14 cellular contexts compared by ENCODE assay signal in genomic region chr18:25467226-25468065, GRCh38.
DNase-seq lines count a peak whose midpoint lies in the region; ATAC-seq and TF ChIP-seq lines count a peak whose summit lies in the region.
"Had no signal": no experiment of that assay in that cellular context is flagged by ENCODE, and none has a peak within 500 bp of the region (broad histone marks: within the 10 kb centered on the region; RNA-seq: fewer than 3 reads in every experiment).

No MANE protein-coding gene starts in this region.

- no peaks in the 10 kb centered on the region for H3K9me3 Mint-ChIP-seq in nephron

- DNase-seq in AG09319 (ENCODE audit: extremely low read depth, low read depth) (peak; percentile 5), NCI-H524 (lab: John Stamatoyannopoulos, UW) (peak; percentile 77 to 87), coronary artery (ENCODE audit: low spot score) (no peak), HEK293T (ENCODE audit: extremely low spot score) (no peak), NOMO-1 treated with dmso at 0.1 percent for 144 hours (lab: John Stamatoyannopoulos, UW; ENCODE audit: unreplicated experiment) (no peak)
- DNase-seq: erythroblast, left colon, NCI-H1105 treated with DMSO at 0.1 percent for 48 hours, PC-3 had no signal

- H3K27ac ChIP-seq in coronary artery: peak overlapping the region in 1 of 2 donors; percentile 32
- H3K27ac ChIP-seq: cardiac muscle cell had no signal

- POLR2A ChIA-PET in HEK293T (lab: Yijun Ruan, JAX): no interaction called here

- CTCF ChIA-PET in HEK293T (lab: Yijun Ruan, JAX): no interaction called here

- H3K4me3 Mint-ChIP-seq in nephron: peak overlapping the region in 1 of 3 experiments; percentile 31

- peak overlapping the region; percentile 7 for H3K4me3 ChIP-seq in coronary artery
- H3K4me3 ChIP-seq: cardiac muscle cell had no signal

- no peaks in the 10 kb centered on the region for H3K36me3 Mint-ChIP-seq in nephron (ENCODE audit: low read depth)

- peak overlapping the region; percentile 8 to 91 (median 83) for H3K27ac Mint-ChIP-seq in nephron

- TF ChIP-seq CTCF in AG09319 (IDR thresholded peaks at IDR 0.05; ENCODE audit: low read depth, low read length) (no peak), coronary artery (IDR thresholded peaks at IDR 0.05) (no peak), nephron (IDR thresholded peaks at IDR 0.05; ENCODE audit: unreplicated experiment in 3 of 3) (no peak)

- ATAC-seq in GM18907 (IDR thresholded peaks at IDR 0.05; ENCODE audit: unreplicated experiment): no peak
- no peak for ATAC-seq in GM19463 (IDR thresholded peaks at IDR 0.05; ENCODE audit: unreplicated experiment)
- ATAC-seq: HCT116, left colon, PC-3 had no signal

- H3K27me3 Mint-ChIP-seq in nephron (ENCODE audit: low read depth): no peaks in the 10 kb centered on the region

- peaks cover 74% of the 10 kb centered on the region for H3K4me1 Mint-ChIP-seq in nephron

TF ChIP-seq in HEK293T, 16 proteins besides CTCF, POLR2A, EP300 and RAD21:
- no peak for TF ChIP-seq BHLHE40 (IDR thresholded peaks at IDR 0.05; ENCODE audit: borderline replicate concordance)
- no peak for TF ChIP-seq FOXA1 (IDR thresholded peaks at IDR 0.05)
- no peak for TF ChIP-seq HDGF (IDR thresholded peaks at IDR 0.05; ENCODE audit: borderline replicate concordance)
- TF ChIP-seq PKNOX1 (IDR thresholded peaks at IDR 0.05): no peak
- TF ChIP-seq CTBP1 (IDR thresholded peaks at IDR 0.05; ENCODE audit: borderline replicate concordance): no peak
- no peak for TF ChIP-seq ZNF384 (IDR thresholded peaks at IDR 0.05)
- no peak for TF ChIP-seq ELF4 (IDR thresholded peaks at IDR 0.05)
- no peak for TF ChIP-seq TARDBP (IDR thresholded peaks at IDR 0.05)
- no peak for TF ChIP-seq NFRKB (IDR thresholded peaks at IDR 0.05)
- no peak for TF ChIP-seq L3MBTL2 (conservative IDR thresholded peaks at IDR 0.05)
- TF ChIP-seq LEF1 (IDR thresholded peaks at IDR 0.05; ENCODE audit: borderline replicate concordance): no peak
- TF ChIP-seq FOXM1 (IDR thresholded peaks at IDR 0.05; ENCODE audit: borderline replicate concordance): no peak
- TF ChIP-seq SUZ12 (IDR thresholded peaks at IDR 0.05): no peak
- TF ChIP-seq SP1 (IDR thresholded peaks at IDR 0.05): no peak
- TF ChIP-seq FOXK2 (IDR thresholded peaks at IDR 0.05): no peak
TF ChIP-seq in HEK293T: peak in this region for 0.

Comparison
In these comparisons a context has a peak if more than half of its experiments do, and no peak if none do; other contexts are left out.
1. DNase-seq: peak in AG09319 (single experiment) and NCI-H524 (2 of 2); none in coronary artery (single experiment), HEK293T (single experiment) and NOMO-1 treated with dmso at 0.1 percent for 144 hours (single experiment).